Comparison of ENCODE assay signal across 1 cellular context in the genomic region with DNA sequence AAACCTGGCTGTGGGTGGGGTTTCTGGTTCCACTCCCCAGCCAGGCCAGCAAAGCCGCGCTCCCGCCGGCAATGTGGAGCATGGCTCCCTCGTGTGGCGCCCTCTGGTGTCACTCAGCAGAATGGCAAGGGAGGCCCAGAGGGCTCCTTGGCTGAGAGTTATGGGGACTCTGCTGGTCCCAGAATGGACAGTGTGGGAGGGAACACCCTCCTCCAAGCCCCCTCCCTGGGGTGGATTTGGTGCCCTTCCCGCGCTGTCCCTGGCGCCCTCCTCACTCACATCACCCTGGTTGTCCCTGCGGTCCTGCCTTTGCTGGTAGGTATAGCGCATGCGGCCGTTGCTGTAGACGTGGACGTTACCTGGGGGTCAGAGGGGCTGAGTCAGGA.
A peak's percentile ranks its signal among the peaks of the same experiment; 100 is the strongest.
TF ChIP-seq lines count a peak whose summit lies in the region.

No MANE protein-coding gene starts in this region.

TF ChIP-seq in HepG2, 621 proteins besides CTCF, POLR2A, EP300 and RAD21 (continues in another document):
- TF ChIP-seq NFAT5 (CRISPR knock-in tag; IDR thresholded peaks at IDR 0.05) (no peak), ZNF841 (CRISPR knock-in tag; IDR thresholded peaks at IDR 0.05; ENCODE audit: borderline replicate concordance) (no peak), ZNF777 (CRISPR knock-in tag; IDR thresholded peaks at IDR 0.05) (no peak), RFXAP (CRISPR knock-in tag; IDR thresholded peaks at IDR 0.05; ENCODE audit: borderline replicate concordance) (no peak), GATAD1 (CRISPR knock-in tag; IDR thresholded peaks at IDR 0.05) (no peak), YEATS2 (CRISPR knock-in tag; IDR thresholded peaks at IDR 0.05; ENCODE audit: borderline replicate concordance) (no peak), GABPB1 (CRISPR knock-in tag; IDR thresholded peaks at IDR 0.05) (peak; percentile 28; the same call in 1 of the 2 replicates), HOXD1 (CRISPR knock-in tag; IDR thresholded peaks at IDR 0.05) (no peak), SP2 (CRISPR knock-in tag; IDR thresholded peaks at IDR 0.05) (no peak), ZNF572 (CRISPR knock-in tag; IDR thresholded peaks at IDR 0.05) (no peak), PBX3 (CRISPR knock-in tag; IDR thresholded peaks at IDR 0.05; ENCODE audit: borderline replicate concordance) (no peak), SP140L (CRISPR knock-in tag; IDR thresholded peaks at IDR 0.05; ENCODE audit: borderline replicate concordance) (no peak), ZNF687 (CRISPR knock-in tag; IDR thresholded peaks at IDR 0.05) (peak; percentile 77), ZNF296 (CRISPR knock-in tag; conservative IDR thresholded peaks at IDR 0.05) (no peak), YEATS4 (CRISPR knock-in tag; IDR thresholded peaks at IDR 0.05; ENCODE audit: borderline replicate concordance) (no peak), CBX1 (IDR thresholded peaks at IDR 0.05; ENCODE audit: low read depth) (no peak), ZSCAN20 (CRISPR knock-in tag; IDR thresholded peaks at IDR 0.05; ENCODE audit: borderline replicate concordance) (no peak), ZMYM3 (CRISPR knock-in tag; IDR thresholded peaks at IDR 0.05) (no peak), ZBTB38 (CRISPR knock-in tag; IDR thresholded peaks at IDR 0.05) (peak; percentile 64; the same call in 1 of the 2 replicates), TEAD3 (CRISPR knock-in tag; optimal IDR thresholded peaks at IDR 0.05; ENCODE audit: borderline replicate concordance) (peak; percentile 41), KDM2A (CRISPR knock-in tag; IDR thresholded peaks at IDR 0.05; ENCODE audit: borderline replicate concordance, low read depth) (peak; percentile 50; the same call in 1 of the 2 replicates), ZFP91 (CRISPR knock-in tag; IDR thresholded peaks at IDR 0.05; ENCODE audit: borderline replicate concordance) (peak; percentile 56; the same call in 1 of the 2 replicates), MYC (CRISPR knock-in tag; IDR thresholded peaks at IDR 0.05; ENCODE audit: borderline replicate concordance) (peak; percentile 80; the same call in 1 of the 2 replicates), PBX2 (CRISPR knock-in tag; IDR thresholded peaks at IDR 0.05) (no peak), GATAD2A (CRISPR knock-in tag; IDR thresholded peaks at IDR 0.05) (0 out of 2 replicates have a peak, but pooled peaks have one; percentile 20), DNMT1 (CRISPR knock-in tag; IDR thresholded peaks at IDR 0.05) (no peak), AGO2 (optimal IDR thresholded peaks at IDR 0.05; ENCODE audit: low read depth, low read length) (peak; percentile 22), ZNF10 (CRISPR knock-in tag; IDR thresholded peaks at IDR 0.05; ENCODE audit: borderline replicate concordance, low read depth) (no peak), RBFOX2 (IDR thresholded peaks at IDR 0.05; ENCODE audit: low read depth, low read length) (no peak), ZBTB3 (CRISPR knock-in tag; IDR thresholded peaks at IDR 0.05; ENCODE audit: borderline replicate concordance, low read depth) (no peak), NONO (IDR thresholded peaks at IDR 0.05) (no peak), NONO (CRISPR knock-in tag; conservative IDR thresholded peaks at IDR 0.05) (0 out of 2 replicates have a peak, but pooled peaks have one; percentile 35), ZNF180 (CRISPR knock-in tag; IDR thresholded peaks at IDR 0.05; ENCODE audit: borderline replicate concordance, low read depth) (no peak), CBX5 (CRISPR knock-in tag; IDR thresholded peaks at IDR 0.05; ENCODE audit: borderline replicate concordance) (no peak), PHF5A (CRISPR knock-in tag; IDR thresholded peaks at IDR 0.05; ENCODE audit: low read depth, unreplicated experiment) (no peak), KLF9 (CRISPR knock-in tag; IDR thresholded peaks at IDR 0.05; ENCODE audit: low read depth) (no peak), SNAI1 (CRISPR knock-in tag; IDR thresholded peaks at IDR 0.05; ENCODE audit: borderline replicate concordance) (no peak), YY1 (IDR thresholded peaks at IDR 0.05; ENCODE audit: insufficient read depth, insufficient replicate concordance, low read depth, low read length) (peak; percentile 45)
- TF ChIP-seq, protein P1, sequence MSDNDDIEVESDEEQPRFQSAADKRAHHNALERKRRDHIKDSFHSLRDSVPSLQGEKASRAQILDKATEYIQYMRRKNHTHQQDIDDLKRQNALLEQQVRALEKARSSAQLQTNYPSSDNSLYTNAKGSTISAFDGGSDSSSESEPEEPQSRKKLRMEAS (IDR thresholded peaks at IDR 0.05) = peak; percentile 58; the same call in 1 of the 2 replicates
- TF ChIP-seq, protein P2, sequence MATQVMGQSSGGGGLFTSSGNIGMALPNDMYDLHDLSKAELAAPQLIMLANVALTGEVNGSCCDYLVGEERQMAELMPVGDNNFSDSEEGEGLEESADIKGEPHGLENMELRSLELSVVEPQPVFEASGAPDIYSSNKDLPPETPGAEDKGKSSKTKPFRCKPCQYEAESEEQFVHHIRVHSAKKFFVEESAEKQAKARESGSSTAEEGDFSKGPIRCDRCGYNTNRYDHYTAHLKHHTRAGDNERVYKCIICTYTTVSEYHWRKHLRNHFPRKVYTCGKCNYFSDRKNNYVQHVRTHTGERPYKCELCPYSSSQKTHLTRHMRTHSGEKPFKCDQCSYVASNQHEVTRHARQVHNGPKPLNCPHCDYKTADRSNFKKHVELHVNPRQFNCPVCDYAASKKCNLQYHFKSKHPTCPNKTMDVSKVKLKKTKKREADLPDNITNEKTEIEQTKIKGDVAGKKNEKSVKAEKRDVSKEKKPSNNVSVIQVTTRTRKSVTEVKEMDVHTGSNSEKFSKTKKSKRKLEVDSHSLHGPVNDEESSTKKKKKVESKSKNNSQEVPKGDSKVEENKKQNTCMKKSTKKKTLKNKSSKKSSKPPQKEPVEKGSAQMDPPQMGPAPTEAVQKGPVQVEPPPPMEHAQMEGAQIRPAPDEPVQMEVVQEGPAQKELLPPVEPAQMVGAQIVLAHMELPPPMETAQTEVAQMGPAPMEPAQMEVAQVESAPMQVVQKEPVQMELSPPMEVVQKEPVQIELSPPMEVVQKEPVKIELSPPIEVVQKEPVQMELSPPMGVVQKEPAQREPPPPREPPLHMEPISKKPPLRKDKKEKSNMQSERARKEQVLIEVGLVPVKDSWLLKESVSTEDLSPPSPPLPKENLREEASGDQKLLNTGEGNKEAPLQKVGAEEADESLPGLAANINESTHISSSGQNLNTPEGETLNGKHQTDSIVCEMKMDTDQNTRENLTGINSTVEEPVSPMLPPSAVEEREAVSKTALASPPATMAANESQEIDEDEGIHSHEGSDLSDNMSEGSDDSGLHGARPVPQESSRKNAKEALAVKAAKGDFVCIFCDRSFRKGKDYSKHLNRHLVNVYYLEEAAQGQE (IDR thresholded peaks at IDR 0.05; ENCODE audit: borderline replicate concordance in 1 of 2, low read depth in 1 of 2, low read length in 2 of 2) = no peak
- TF ChIP-seq, protein P3, sequence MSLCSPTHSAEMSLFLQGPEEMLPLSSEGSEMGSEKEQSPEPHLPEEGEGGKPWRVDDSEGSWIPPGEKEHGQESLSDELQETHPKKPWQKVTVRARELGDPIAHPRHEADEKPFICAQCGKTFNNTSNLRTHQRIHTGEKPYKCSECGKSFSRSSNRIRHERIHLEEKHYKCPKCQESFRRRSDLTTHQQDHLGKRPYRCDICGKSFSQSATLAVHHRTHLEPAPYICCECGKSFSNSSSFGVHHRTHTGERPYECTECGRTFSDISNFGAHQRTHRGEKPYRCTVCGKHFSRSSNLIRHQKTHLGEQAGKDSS (CRISPR knock-in tag; IDR thresholded peaks at IDR 0.05; ENCODE audit: borderline replicate concordance, low read depth) = no peak
- TF ChIP-seq, protein P4, sequence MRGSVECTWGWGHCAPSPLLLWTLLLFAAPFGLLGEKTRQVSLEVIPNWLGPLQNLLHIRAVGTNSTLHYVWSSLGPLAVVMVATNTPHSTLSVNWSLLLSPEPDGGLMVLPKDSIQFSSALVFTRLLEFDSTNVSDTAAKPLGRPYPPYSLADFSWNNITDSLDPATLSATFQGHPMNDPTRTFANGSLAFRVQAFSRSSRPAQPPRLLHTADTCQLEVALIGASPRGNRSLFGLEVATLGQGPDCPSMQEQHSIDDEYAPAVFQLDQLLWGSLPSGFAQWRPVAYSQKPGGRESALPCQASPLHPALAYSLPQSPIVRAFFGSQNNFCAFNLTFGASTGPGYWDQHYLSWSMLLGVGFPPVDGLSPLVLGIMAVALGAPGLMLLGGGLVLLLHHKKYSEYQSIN (CRISPR knock-in tag; IDR thresholded peaks at IDR 0.05; ENCODE audit: borderline replicate concordance) = no peak
